Comparison of ENCODE assay signal across 2 cellular contexts in genomic region chr6:36063318-36063717, GRCh38.
TF ChIP-seq lines count a peak whose summit lies in the region.

No MANE protein-coding gene starts in this region.

TF ChIP-seq in WTC11, 78 proteins besides CTCF, POLR2A, EP300 and RAD21:
- TF ChIP-seq KAT7 (CRISPR knock-in tag; IDR thresholded peaks at IDR 0.05; ENCODE audit: borderline replicate concordance) = no peak
- TF ChIP-seq GABPB1 (CRISPR knock-in tag; IDR thresholded peaks at IDR 0.05) = peak; percentile 26; the same call in 1 of the 2 replicates
TF ChIP-seq in WTC11: peak in this region for 1.

TF ChIP-seq in HepG2, 621 proteins besides CTCF, POLR2A, EP300 and RAD21 (continues in another document):
- TF ChIP-seq ZNF639 (CRISPR knock-in tag; conservative IDR thresholded peaks at IDR 0.05) = no peak
- TF ChIP-seq MEIS1 (CRISPR knock-in tag; IDR thresholded peaks at IDR 0.05; ENCODE audit: borderline replicate concordance) = peak; percentile 94
- TF ChIP-seq DNMT1 (CRISPR knock-in tag; IDR thresholded peaks at IDR 0.05) = no peak
- TF ChIP-seq BHLHE40 (IDR thresholded peaks at IDR 0.05; ENCODE audit: low read length) = no peak
- TF ChIP-seq ZNF784 (CRISPR knock-in tag; IDR thresholded peaks at IDR 0.05; ENCODE audit: borderline replicate concordance) = 0 out of 2 replicates have a peak, but pooled peaks have one; percentile 47
- no peak for TF ChIP-seq ZNF251 (CRISPR knock-in tag; IDR thresholded peaks at IDR 0.05)
- no peak for TF ChIP-seq IKZF4 (CRISPR knock-in tag; IDR thresholded peaks at IDR 0.05; ENCODE audit: borderline replicate concordance, low read depth, not compliant biosample characterization)
- no peak for TF ChIP-seq ZNF670 (CRISPR knock-in tag; IDR thresholded peaks at IDR 0.05; ENCODE audit: borderline replicate concordance)
- no peak for TF ChIP-seq REPIN1 (CRISPR knock-in tag; IDR thresholded peaks at IDR 0.05; ENCODE audit: borderline replicate concordance, low read depth)
- no peak for TF ChIP-seq ZNF558 (CRISPR knock-in tag; IDR thresholded peaks at IDR 0.05; ENCODE audit: borderline replicate concordance)
- TF ChIP-seq, protein P1, sequence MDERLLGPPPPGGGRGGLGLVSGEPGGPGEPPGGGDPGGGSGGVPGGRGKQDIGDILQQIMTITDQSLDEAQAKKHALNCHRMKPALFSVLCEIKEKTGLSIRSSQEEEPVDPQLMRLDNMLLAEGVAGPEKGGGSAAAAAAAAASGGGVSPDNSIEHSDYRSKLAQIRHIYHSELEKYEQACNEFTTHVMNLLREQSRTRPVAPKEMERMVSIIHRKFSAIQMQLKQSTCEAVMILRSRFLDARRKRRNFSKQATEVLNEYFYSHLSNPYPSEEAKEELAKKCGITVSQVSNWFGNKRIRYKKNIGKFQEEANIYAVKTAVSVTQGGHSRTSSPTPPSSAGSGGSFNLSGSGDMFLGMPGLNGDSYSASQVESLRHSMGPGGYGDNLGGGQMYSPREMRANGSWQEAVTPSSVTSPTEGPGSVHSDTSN (CRISPR knock-in tag; IDR thresholded peaks at IDR 0.05) = peak; percentile 66
- TF ChIP-seq, protein P2, sequence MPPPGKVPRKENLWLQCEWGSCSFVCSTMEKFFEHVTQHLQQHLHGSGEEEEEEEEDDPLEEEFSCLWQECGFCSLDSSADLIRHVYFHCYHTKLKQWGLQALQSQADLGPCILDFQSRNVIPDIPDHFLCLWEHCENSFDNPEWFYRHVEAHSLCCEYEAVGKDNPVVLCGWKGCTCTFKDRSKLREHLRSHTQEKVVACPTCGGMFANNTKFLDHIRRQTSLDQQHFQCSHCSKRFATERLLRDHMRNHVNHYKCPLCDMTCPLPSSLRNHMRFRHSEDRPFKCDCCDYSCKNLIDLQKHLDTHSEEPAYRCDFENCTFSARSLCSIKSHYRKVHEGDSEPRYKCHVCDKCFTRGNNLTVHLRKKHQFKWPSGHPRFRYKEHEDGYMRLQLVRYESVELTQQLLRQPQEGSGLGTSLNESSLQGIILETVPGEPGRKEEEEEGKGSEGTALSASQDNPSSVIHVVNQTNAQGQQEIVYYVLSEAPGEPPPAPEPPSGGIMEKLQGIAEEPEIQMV (CRISPR knock-in tag; IDR thresholded peaks at IDR 0.05; ENCODE audit: low read depth) = no peak
- no peak for TF ChIP-seq BORCS8-MEF2B (CRISPR knock-in tag; IDR thresholded peaks at IDR 0.05)
- no peak for TF ChIP-seq ZNF746 (CRISPR knock-in tag; IDR thresholded peaks at IDR 0.05)
- TF ChIP-seq MAF1 (CRISPR knock-in tag; IDR thresholded peaks at IDR 0.05; ENCODE audit: borderline replicate concordance) = no peak
- TF ChIP-seq SRSF9 (IDR thresholded peaks at IDR 0.05; ENCODE audit: borderline replicate concordance, insufficient read depth, low read depth, low read length, poor library complexity, severe bottlenecking) = no peak
- TF ChIP-seq NR2F6 (IDR thresholded peaks at IDR 0.05) = peak; percentile 47; the same call in 1 of the 2 replicates
- TF ChIP-seq NR2F6 (CRISPR knock-in tag; IDR thresholded peaks at IDR 0.05) = peak; percentile 37; the same call in 1 of the 2 replicates
- peak; percentile 74; the same call in 1 of the 2 replicates for TF ChIP-seq ZBTB7B (CRISPR knock-in tag; IDR thresholded peaks at IDR 0.05)
- TF ChIP-seq LCORL (IDR thresholded peaks at IDR 0.05) = peak; percentile 33; the same call in 1 of the 2 replicates
- peak; percentile 90 for TF ChIP-seq LCORL (CRISPR knock-in tag; IDR thresholded peaks at IDR 0.05)
- peak; percentile 76 for TF ChIP-seq ZNF460 (CRISPR knock-in tag; IDR thresholded peaks at IDR 0.05; ENCODE audit: borderline replicate concordance)
- peak; percentile 89 for TF ChIP-seq GATAD2A (CRISPR knock-in tag; IDR thresholded peaks at IDR 0.05)
- TF ChIP-seq ARID3A (IDR thresholded peaks at IDR 0.05; ENCODE audit: low read depth, low read length) = peak; percentile 82; the same call in 1 of the 2 replicates
- no peak for TF ChIP-seq AGO2 (optimal IDR thresholded peaks at IDR 0.05; ENCODE audit: low read depth, low read length)
- no peak for TF ChIP-seq ZFP82 (CRISPR knock-in tag; IDR thresholded peaks at IDR 0.05; ENCODE audit: borderline replicate concordance)
- no peak for TF ChIP-seq SALL2 (CRISPR knock-in tag; IDR thresholded peaks at IDR 0.05)
- TF ChIP-seq, protein P3, sequence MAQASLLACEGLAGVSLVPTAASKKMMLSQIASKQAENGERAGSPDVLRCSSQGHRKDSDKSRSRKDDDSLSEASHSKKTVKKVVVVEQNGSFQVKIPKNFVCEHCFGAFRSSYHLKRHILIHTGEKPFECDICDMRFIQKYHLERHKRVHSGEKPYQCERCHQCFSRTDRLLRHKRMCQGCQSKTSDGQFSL (CRISPR knock-in tag; IDR thresholded peaks at IDR 0.05) = no peak
- TF ChIP-seq NONO (IDR thresholded peaks at IDR 0.05) = no peak
- TF ChIP-seq NONO (CRISPR knock-in tag; conservative IDR thresholded peaks at IDR 0.05) = no peak
- no peak for TF ChIP-seq ZSCAN25 (CRISPR knock-in tag; IDR thresholded peaks at IDR 0.05)
- TF ChIP-seq ZBTB7A (CRISPR knock-in tag; IDR thresholded peaks at IDR 0.05) = 0 out of 2 replicates have a peak, but pooled peaks have one; percentile 41
- no peak for TF ChIP-seq ZNF256 (CRISPR knock-in tag; conservative IDR thresholded peaks at IDR 0.05)
- TF ChIP-seq MYPOP (CRISPR knock-in tag; IDR thresholded peaks at IDR 0.05) = no peak
- TF ChIP-seq ZNF547 (CRISPR knock-in tag; IDR thresholded peaks at IDR 0.05) = no peak
- TF ChIP-seq FOXP1 (IDR thresholded peaks at IDR 0.05) = no peak
- TF ChIP-seq FOXP1 (CRISPR knock-in tag; IDR thresholded peaks at IDR 0.05) = peak; percentile 35; the same call in 1 of the 2 replicates
- TF ChIP-seq, protein P4, sequence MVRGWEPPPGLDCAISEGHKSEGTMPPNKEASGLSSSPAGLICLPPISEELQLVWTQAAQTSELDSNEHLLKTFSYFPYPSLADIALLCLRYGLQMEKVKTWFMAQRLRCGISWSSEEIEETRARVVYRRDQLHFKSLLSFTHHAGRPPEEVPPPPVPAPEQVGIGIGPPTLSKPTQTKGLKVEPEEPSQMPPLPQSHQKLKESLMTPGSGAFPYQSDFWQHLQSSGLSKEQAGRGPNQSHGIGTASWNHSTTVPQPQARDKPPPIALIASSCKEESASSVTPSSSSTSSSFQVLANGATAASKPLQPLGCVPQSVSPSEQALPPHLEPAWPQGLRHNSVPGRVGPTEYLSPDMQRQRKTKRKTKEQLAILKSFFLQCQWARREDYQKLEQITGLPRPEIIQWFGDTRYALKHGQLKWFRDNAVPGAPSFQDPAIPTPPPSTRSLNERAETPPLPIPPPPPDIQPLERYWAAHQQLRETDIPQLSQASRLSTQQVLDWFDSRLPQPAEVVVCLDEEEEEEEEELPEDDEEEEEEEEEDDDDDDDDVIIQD (CRISPR knock-in tag; IDR thresholded peaks at IDR 0.05; ENCODE audit: low read depth) = peak; percentile 50; the same call in 1 of the 2 replicates
- TF ChIP-seq HBP1 (CRISPR knock-in tag; IDR thresholded peaks at IDR 0.05; ENCODE audit: low read depth) = no peak
- TF ChIP-seq ZNF205 (CRISPR knock-in tag; IDR thresholded peaks at IDR 0.05) = 0 out of 2 replicates have a peak, but pooled peaks have one; percentile 29
- TF ChIP-seq MLLT10 (CRISPR knock-in tag; IDR thresholded peaks at IDR 0.05) = no peak
- no peak for TF ChIP-seq ZNF232 (CRISPR knock-in tag; IDR thresholded peaks at IDR 0.05; ENCODE audit: borderline replicate concordance)
- TF ChIP-seq ZNF101 (CRISPR knock-in tag; IDR thresholded peaks at IDR 0.05; ENCODE audit: borderline replicate concordance, low read depth) = no peak
- TF ChIP-seq RARG (CRISPR knock-in tag; IDR thresholded peaks at IDR 0.05; ENCODE audit: low read depth) = no peak
- TF ChIP-seq CAMTA2 (CRISPR knock-in tag; IDR thresholded peaks at IDR 0.05; ENCODE audit: borderline replicate concordance) = no peak
- TF ChIP-seq, protein P5, sequence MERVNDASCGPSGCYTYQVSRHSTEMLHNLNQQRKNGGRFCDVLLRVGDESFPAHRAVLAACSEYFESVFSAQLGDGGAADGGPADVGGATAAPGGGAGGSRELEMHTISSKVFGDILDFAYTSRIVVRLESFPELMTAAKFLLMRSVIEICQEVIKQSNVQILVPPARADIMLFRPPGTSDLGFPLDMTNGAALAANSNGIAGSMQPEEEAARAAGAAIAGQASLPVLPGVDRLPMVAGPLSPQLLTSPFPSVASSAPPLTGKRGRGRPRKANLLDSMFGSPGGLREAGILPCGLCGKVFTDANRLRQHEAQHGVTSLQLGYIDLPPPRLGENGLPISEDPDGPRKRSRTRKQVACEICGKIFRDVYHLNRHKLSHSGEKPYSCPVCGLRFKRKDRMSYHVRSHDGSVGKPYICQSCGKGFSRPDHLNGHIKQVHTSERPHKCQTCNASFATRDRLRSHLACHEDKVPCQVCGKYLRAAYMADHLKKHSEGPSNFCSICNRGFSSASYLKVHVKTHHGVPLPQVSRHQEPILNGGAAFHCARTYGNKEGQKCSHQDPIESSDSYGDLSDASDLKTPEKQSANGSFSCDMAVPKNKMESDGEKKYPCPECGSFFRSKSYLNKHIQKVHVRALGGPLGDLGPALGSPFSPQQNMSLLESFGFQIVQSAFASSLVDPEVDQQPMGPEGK (CRISPR knock-in tag; IDR thresholded peaks at IDR 0.05) = peak; percentile 69
- peak; percentile 72; the same call in 1 of the 2 replicates for TF ChIP-seq PPARG (CRISPR knock-in tag; conservative IDR thresholded peaks at IDR 0.05)
- no peak for TF ChIP-seq ZNF362 (CRISPR knock-in tag; IDR thresholded peaks at IDR 0.05; ENCODE audit: borderline replicate concordance)
- TF ChIP-seq POGZ (CRISPR knock-in tag; IDR thresholded peaks at IDR 0.05) = peak; percentile 89
- no peak for TF ChIP-seq ZNF296 (CRISPR knock-in tag; conservative IDR thresholded peaks at IDR 0.05)
- TF ChIP-seq ZNF788 (CRISPR knock-in tag; IDR thresholded peaks at IDR 0.05; ENCODE audit: borderline replicate concordance) = no peak
- no peak for TF ChIP-seq ZNF772 (CRISPR knock-in tag; IDR thresholded peaks at IDR 0.05)
- no peak for TF ChIP-seq DR1 (CRISPR knock-in tag; IDR thresholded peaks at IDR 0.05)
- 0 out of 2 replicates have a peak, but pooled peaks have one; percentile 17 for TF ChIP-seq TCF7 (IDR thresholded peaks at IDR 0.05; ENCODE audit: low read depth)
- TF ChIP-seq ELF3 (CRISPR knock-in tag; IDR thresholded peaks at IDR 0.05) = peak; percentile 34; the same call in 1 of the 2 replicates
